In the genomic region with DNA sequence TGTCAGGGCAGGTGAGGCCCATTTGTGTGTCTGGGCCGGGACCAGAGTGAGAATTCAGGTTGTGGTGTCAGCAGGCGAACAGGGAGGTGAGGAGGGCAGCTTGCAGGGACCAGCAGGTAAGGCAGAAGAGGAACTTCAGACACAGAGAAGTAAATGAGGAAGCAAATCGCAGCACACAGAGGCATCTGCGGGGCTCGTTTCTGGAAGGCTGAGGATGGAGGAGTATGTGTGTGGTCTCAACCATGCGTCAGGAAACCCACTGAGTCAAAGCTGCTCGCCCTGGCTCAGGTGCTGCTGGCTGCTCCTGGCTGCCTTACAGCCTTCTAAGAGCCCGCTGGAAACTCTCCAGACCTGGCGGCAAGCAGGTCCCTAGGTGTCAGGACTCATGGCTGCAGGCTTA, we compare ENCODE assay signal across 15 cellular contexts.
"Had no signal": no experiment of that assay in that cellular context is flagged by ENCODE, and none has a peak within 500 bp of the region (broad histone marks: within the 10 kb centered on the region; RNA-seq: fewer than 3 reads in every experiment).

No MANE protein-coding gene starts in this region.

- H3K4me2 ChIP-seq: hepatocyte had no signal

- H3K27ac ChIP-seq: adrenal gland, colonic mucosa, esophagus muscularis mucosa, hepatocyte, pancreas, thyroid gland, uterus had no signal

- H3K4me3 Mint-ChIP-seq: activated T-helper 17 cell treated with anti-CD3 and anti-CD28 coated beads, Interleukin-2, amount 50 U/mL, for 72 hours; T-helper 2 cell treated with Interferon-gamma antibody and Interleukin-4, amounts not matched to agents 5 μg/mL and 100 μg/mL, for 36 hours had no signal

- H3K9me3 ChIP-seq: adrenal gland, colonic mucosa, esophagus muscularis mucosa, pancreas, thyroid gland, uterus had no signal

- H3K9me3 Mint-ChIP-seq: activated T-helper 17 cell treated with anti-CD3 and anti-CD28 coated beads, Interleukin-2, amount 50 U/mL, for 72 hours; T-helper 2 cell treated with Interferon-gamma antibody and Interleukin-4, amounts not matched to agents 5 μg/mL and 100 μg/mL, for 36 hours had no signal

- H2AFZ ChIP-seq: hepatocyte had no signal

- H3K79me2 ChIP-seq: hepatocyte had no signal

- H3K27me3 ChIP-seq: colonic mucosa, pancreas, thyroid gland, uterus had no signal

- DNase-seq: activated CD4-positive, CD25-positive, alpha-beta regulatory T cell treated with anti-CD3 and anti-CD28 coated beads, Interleukin-2, amount 50 U/mL, for 72 hours; activated naive CD4-positive, alpha-beta T cell treated with Interleukin-2 at 50 U/mL for 16 hours; adrenal gland; central memory CD4-positive, alpha-beta T cell; colonic mucosa; islet precursor cell; pancreas; stimulated activated CD4-positive, alpha-beta T cell treated with anti-CD3 and anti-CD28 coated beads, Interleukin-1b, Interleukin-23, amount 100 ng/mL, for 48 hours; thyroid gland; uterus had no signal

- ATAC-seq: activated T-helper 17 cell treated with anti-CD3 and anti-CD28 coated beads, Interleukin-2, amount 50 U/mL, for 72 hours; pancreas; sciatic nerve had no signal

- H3K4me1 ChIP-seq: colonic mucosa had no signal

- H3K27ac Mint-ChIP-seq: activated T-helper 17 cell treated with anti-CD3 and anti-CD28 coated beads, Interleukin-2, amount 50 U/mL, for 72 hours; T-helper 2 cell treated with Interferon-gamma antibody and Interleukin-4, amounts not matched to agents 5 μg/mL and 100 μg/mL, for 36 hours had no signal
